Comparison of ENCODE assay signal across 26 cellular contexts in genomic region chr1:53066941-53067738, GRCh38. TPM values are rescaled to one million over a fixed set of nuclear protein-coding genes. Genes with fewer than 3 reads are reported as not detected.
DNase-seq lines count a peak whose midpoint lies in the region; ATAC-seq and TF ChIP-seq lines count a peak whose summit lies in the region.
"Had no signal": no experiment of that assay in that cellular context is flagged by ENCODE, and none has a peak within 500 bp of the region (broad histone marks: within the 10 kb centered on the region; RNA-seq: fewer than 3 reads in every experiment).

No MANE protein-coding gene starts in this region.

- H3K4me3 ChIP-seq in gastroesophageal sphincter = peak overlapping the region in 1 of 2 donors; percentile 1
- H3K4me3 ChIP-seq in neuronal stem cell (ENCODE audit: low read length in 2 of 2) = no peak overlapping the region
- no peak overlapping the region for H3K4me3 ChIP-seq in uterus
- H3K4me3 ChIP-seq: ascending aorta, GM12878, pancreas, thoracic aorta had no signal

- TF ChIP-seq CTCF in gastroesophageal sphincter (IDR thresholded peaks at IDR 0.05) (no peak), uterus (IDR thresholded peaks at IDR 0.05) (no peak)

- H3K4me3 Mint-ChIP-seq in activated T-helper 2 cell treated with anti-CD3 and anti-CD28 coated beads, Interferon-gamma antibody, Interleukin-2, Interleukin-4, amounts not matched to agents 10 μg/mL and 5 μg/mL and 100 μg/mL, durations not matched to agents 14 hours and 24 hours and 36 hours (ENCODE audit: low read depth) = no peak overlapping the region
- H3K4me3 Mint-ChIP-seq: activated CD4-positive, alpha-beta T cell treated with anti-CD3 and anti-CD28 coated beads, Interleukin-2, amount 10 ng/mL, durations not matched to agents 7 days and 5 days; activated naive CD4-positive, alpha-beta T cell treated with anti-CD3 and anti-CD28 coated beads, Interleukin-2, amount 50 U/mL, for 24 hours; CD4-positive, CD25-positive, alpha-beta regulatory T cell; central memory CD8-positive, alpha-beta T cell; IgD-negative memory B cell; stimulated activated memory B cell treated with anti-CD40 and anti-IgM and Interleukin-4, amounts not matched to agents 10 μg/mL and 1 μg/mL and 100 μg/mL, for 72 hours had no signal

- H3K27me3 Mint-ChIP-seq in activated T-helper 2 cell treated with anti-CD3 and anti-CD28 coated beads, Interferon-gamma antibody, Interleukin-2, Interleukin-4, amounts not matched to agents 10 μg/mL and 5 μg/mL and 100 μg/mL, durations not matched to agents 14 hours and 24 hours and 36 hours (ENCODE audit: low read depth) = peaks cover 17% of the 10 kb centered on the region

- H4K8ac ChIP-seq in neuronal stem cell (ENCODE audit: low read depth, low read length) = no peak overlapping the region

- H3K27ac Mint-ChIP-seq in activated T-helper 2 cell treated with anti-CD3 and anti-CD28 coated beads, Interferon-gamma antibody, Interleukin-2, Interleukin-4, amounts not matched to agents 10 μg/mL and 5 μg/mL and 100 μg/mL, durations not matched to agents 14 hours and 24 hours and 36 hours = no peak overlapping the region
- H3K27ac Mint-ChIP-seq: activated CD4-positive, alpha-beta T cell treated with anti-CD3 and anti-CD28 coated beads, Interleukin-2, amount 10 ng/mL, durations not matched to agents 7 days and 5 days; activated naive CD4-positive, alpha-beta T cell treated with anti-CD3 and anti-CD28 coated beads, Interleukin-2, amount 50 U/mL, for 24 hours; CD4-positive, CD25-positive, alpha-beta regulatory T cell; IgD-negative memory B cell; stimulated activated memory B cell treated with anti-CD40 and anti-IgM and Interleukin-4, amounts not matched to agents 10 μg/mL and 1 μg/mL and 100 μg/mL, for 72 hours had no signal

- 56 to 60% methylated on average over 1 of the region's 13 CpGs for WGBS in gastroesophageal sphincter (ENCODE audit: low coverage in 1 of 2), 2 donors
- WGBS in neuronal stem cell (ENCODE audit: extremely low coverage in 2 of 2, insufficient read length in 2 of 2, insufficient replicate concordance in 1 of 2), 2 donors = no CpG with 5 or more reads among the region's 13 CpGs

- DNase-seq in activated effector memory CD4-positive, alpha-beta T cell treated with anti-CD3 and anti-CD28 coated beads, Interleukin-2, amount 50 U/mL, for 16 hours = peak; percentile 57
- DNase-seq in activated effector memory CD4-positive, alpha-beta T cell treated with Interleukin-2 at 50 U/mL for 16 hours = no peak
- DNase-seq in neuronal stem cell (ENCODE audit: low spot score) (no peak), uterus (peak; percentile 20 to 25), NCI-H187 treated with DMSO at 0.1 percent for 48 hours (lab: John Stamatoyannopoulos, UW) (no peak), HuH-7 (ENCODE audit: low spot score) (no peak)
- DNase-seq in activated T-helper 2 cell treated with anti-CD3 and anti-CD28 coated beads, Interferon-gamma antibody, Interleukin-2, Interleukin-4, amounts not matched to agents 10 μg/mL and 5 μg/mL and 100 μg/mL, durations not matched to agents 14 hours and 24 hours and 36 hours (ENCODE audit: low spot score) = no peak
- DNase-seq: activated CD4-positive, alpha-beta T cell treated with anti-CD3 and anti-CD28 coated beads, Interleukin-2, amount 10 ng/mL, durations not matched to agents 7 days and 5 days; activated T-cell treated with anti-CD3 and anti-CD28 coated beads for 4 hours; CD4-positive, CD25-positive, alpha-beta regulatory T cell; DMS153; effector CD4-positive, alpha-beta T cell; NCI-H1436 treated with DMSO at 0.1 percent for 48 hours; NCI-H2171 treated with DMSO at 0.1 percent for 48 hours; NCI-H69 had no signal

- H3K27me3 ChIP-seq in gastroesophageal sphincter = peaks cover 24% of the 10 kb centered on the region
- H3K27me3 ChIP-seq in neuronal stem cell (ENCODE audit: control insufficient read depth in 3 of 3, insufficient read depth in 3 of 3, low read depth in 1 of 3, low read length in 3 of 3) = peaks cover 10 to 57% (median 29%) of the 10 kb centered on the region in 3 experiments
- H3K27me3 ChIP-seq in uterus = no peaks in the 10 kb centered on the region
- H3K27me3 ChIP-seq: ascending aorta, pancreas had no signal

- H3K9me3 ChIP-seq in gastroesophageal sphincter (no peaks in the 10 kb centered on the region), neuronal stem cell (replicated peaks in 1 of 2; ENCODE audit: control insufficient read depth in 2 of 2, insufficient read depth in 1 of 2, low read depth in 1 of 2, low read length in 2 of 2) (no peaks in the 10 kb centered on the region), uterus (no peaks in the 10 kb centered on the region)
- H3K9me3 ChIP-seq: ascending aorta, pancreas, thoracic aorta had no signal

- peak overlapping the region; percentile 40 for H2AK5ac ChIP-seq in neuronal stem cell (ENCODE audit: low read depth, low read length)

- TF ChIP-seq POLR2A in gastroesophageal sphincter (IDR thresholded peaks at IDR 0.05) = no peak
- no peak for TF ChIP-seq POLR2A in uterus (IDR thresholded peaks at IDR 0.05)

- H3K36me3 ChIP-seq in gastroesophageal sphincter (peaks cover 0 to 16% of the 10 kb centered on the region in 2 donors), neuronal stem cell (replicated peaks in 1 of 2; ENCODE audit: control insufficient read depth in 2 of 2, insufficient read depth in 2 of 2, low read length in 2 of 2) (no peaks in the 10 kb centered on the region), uterus (no peaks in the 10 kb centered on the region)
- H3K36me3 ChIP-seq: ascending aorta, pancreas, thoracic aorta had no signal

- H3K4me2 ChIP-seq in neuronal stem cell (ENCODE audit: insufficient read depth, low read length, poor library complexity, severe bottlenecking) = no peak overlapping the region

- H2AFZ ChIP-seq in neuronal stem cell (ENCODE audit: low read length) = no peak overlapping the region

- H4K91ac ChIP-seq in neuronal stem cell (ENCODE audit: low read depth, low read length, poor library complexity) = no peak overlapping the region

- H3K23ac ChIP-seq in neuronal stem cell (ENCODE audit: low read depth, low read length, poor library complexity) = no peak overlapping the region

- peaks cover 2% of the 10 kb centered on the region for H3K4me1 Mint-ChIP-seq in activated T-helper 2 cell treated with anti-CD3 and anti-CD28 coated beads, Interferon-gamma antibody, Interleukin-2, Interleukin-4, amounts not matched to agents 10 μg/mL and 5 μg/mL and 100 μg/mL, durations not matched to agents 14 hours and 24 hours and 36 hours (ENCODE audit: low read depth)
- H3K4me1 Mint-ChIP-seq: activated naive CD4-positive, alpha-beta T cell treated with anti-CD3 and anti-CD28 coated beads, Interleukin-2, amount 50 U/mL, for 24 hours; IgD-negative memory B cell had no signal

- no peaks in the 10 kb centered on the region for H3K36me3 Mint-ChIP-seq in activated T-helper 2 cell treated with anti-CD3 and anti-CD28 coated beads, Interferon-gamma antibody, Interleukin-2, Interleukin-4, amounts not matched to agents 10 μg/mL and 5 μg/mL and 100 μg/mL, durations not matched to agents 14 hours and 24 hours and 36 hours (ENCODE audit: low read depth)
- H3K36me3 Mint-ChIP-seq: IgD-negative memory B cell; stimulated activated memory B cell treated with anti-CD40 and anti-IgM and Interleukin-4, amounts not matched to agents 10 μg/mL and 1 μg/mL and 100 μg/mL, for 72 hours had no signal

- intact Hi-C loops in uterus (cut with DNase I; ENCODE audit: low total_unique reads) = loop anchor here (10.0 kb wide), 1 partner anchor 118 kb away; no protein-coding TSS in a partner anchor
- intact Hi-C loops in activated T-helper 2 cell treated with anti-CD3 and anti-CD28 coated beads, Interferon-gamma antibody, Interleukin-2, Interleukin-4, amounts not matched to agents 10 μg/mL and 5 μg/mL and 100 μg/mL, durations not matched to agents 14 hours and 24 hours and 36 hours (cut with micrococcal nuclease) = no loop called here

- H2BK120ac ChIP-seq in neuronal stem cell (ENCODE audit: low read depth, low read length) = no peak overlapping the region

- H3K18ac ChIP-seq in neuronal stem cell (ENCODE audit: low read length) = no peak overlapping the region

- no peaks in the 10 kb centered on the region for H3K79me1 ChIP-seq in neuronal stem cell (ENCODE audit: low read depth, low read length)

- peak; percentile 44 for ATAC-seq in gastroesophageal sphincter
- ATAC-seq: GM12878; pancreas; stimulated activated memory B cell treated with anti-CD40 and anti-IgM and Interleukin-4, amounts not matched to agents 10 μg/mL and 1 μg/mL and 100 μg/mL, for 72 hours had no signal

- H2BK5ac ChIP-seq in neuronal stem cell (ENCODE audit: low read length) = peak overlapping the region; percentile 75

- H3K9me3 Mint-ChIP-seq in activated T-helper 2 cell treated with anti-CD3 and anti-CD28 coated beads, Interferon-gamma antibody, Interleukin-2, Interleukin-4, amounts not matched to agents 10 μg/mL and 5 μg/mL and 100 μg/mL, durations not matched to agents 14 hours and 24 hours and 36 hours = no peaks in the 10 kb centered on the region
- H3K9me3 Mint-ChIP-seq: activated CD4-positive, alpha-beta T cell treated with anti-CD3 and anti-CD28 coated beads, Interleukin-2, amount 10 ng/mL, durations not matched to agents 7 days and 5 days; activated naive CD4-positive, alpha-beta T cell treated with anti-CD3 and anti-CD28 coated beads, Interleukin-2, amount 50 U/mL, for 24 hours; CD4-positive, CD25-positive, alpha-beta regulatory T cell; central memory CD8-positive, alpha-beta T cell; IgD-negative memory B cell; stimulated activated memory B cell treated with anti-CD40 and anti-IgM and Interleukin-4, amounts not matched to agents 10 μg/mL and 1 μg/mL and 100 μg/mL, for 72 hours had no signal

- TF ChIP-seq EP300 in gastroesophageal sphincter (IDR thresholded peaks at IDR 0.05) = no peak

- H3K27ac ChIP-seq in gastroesophageal sphincter = peak overlapping the region in 3 of 4 donors; percentile 2 to 58 (median 50)
- no peak overlapping the region for H3K27ac ChIP-seq in neuronal stem cell (replicated peaks; ENCODE audit: low read length)
- peak overlapping the region in 1 of 2 donors; percentile 58 for H3K27ac ChIP-seq in uterus
- H3K27ac ChIP-seq: ascending aorta, HL-60, pancreas, thoracic aorta had no signal

- no peak overlapping the region for H3K9ac ChIP-seq in neuronal stem cell (ENCODE audit: low read depth, low read length, poor library complexity)

- H3K4me1 ChIP-seq in gastroesophageal sphincter (peaks cover 0 to 24% (median 9%) of the 10 kb centered on the region in 3 donors), neuronal stem cell (ENCODE audit: control insufficient read depth in 2 of 2, insufficient read depth in 1 of 2, low read depth in 1 of 2, low read length in 2 of 2) (peaks cover 3 to 4% of the 10 kb centered on the region in 2 donors), uterus (peaks cover 0 to 2% of the 10 kb centered on the region in 2 donors)
- H3K4me1 ChIP-seq: pancreas had no signal

- H3K14ac ChIP-seq in neuronal stem cell (ENCODE audit: low read length) = no peak overlapping the region

- H2BK12ac ChIP-seq in neuronal stem cell (ENCODE audit: low read length) = no peak overlapping the region

- H2BK15ac ChIP-seq in neuronal stem cell (ENCODE audit: low read length) = peak overlapping the region; percentile 75

- H3K4ac ChIP-seq in neuronal stem cell (ENCODE audit: low read length) = no peak overlapping the region

RNA-seq across cellular contexts. Expression of gene PODN, which starts 5.1 kb away (rescaled TPM):
- total RNA-seq in gastroesophageal sphincter (100 to 1,000 TPM in 3 of 4 donors, 10 to 100 TPM in 1; 60.4 to 170 (median 125) TPM), uterus (100 to 1,000 TPM in 1 of 4 donors, 10 to 100 TPM in 3; 20.9 to 100 (median 71.8) TPM)
- polyA plus RNA-seq in neuronal stem cell (2013, experiment 1 of 2) = 0.20 TPM
- polyA plus RNA-seq in neuronal stem cell (2013, experiment 2 of 2) = 0.19 TPM
- not detected in 2 replicates for total RNA-seq in activated T-helper 2 cell treated with anti-CD3 and anti-CD28 coated beads, Interferon-gamma antibody, Interleukin-2, Interleukin-4, amounts not matched to agents 10 μg/mL and 5 μg/mL and 100 μg/mL, durations not matched to agents 14 hours and 24 hours and 36 hours
- total RNA-seq: activated CD4-positive, alpha-beta T cell treated with anti-CD3 and anti-CD28 coated beads, Interleukin-2, amount 10 ng/mL, durations not matched to agents 7 days and 5 days; CD4-positive, CD25-positive, alpha-beta regulatory T cell; MCF 10A had no signal
- polyA plus RNA-seq: CD4-positive, CD25-positive, alpha-beta regulatory T cell; GM12878; IgD-negative memory B cell had no signal

Comparison
In these comparisons a context has a peak if more than half of its experiments do, and no peak if none do; other contexts are left out.
1. DNase-seq: peak in activated effector memory CD4-positive, alpha-beta T cell treated with anti-CD3 and anti-CD28 coated beads, Interleukin-2, amount 50 U/mL, for 16 hours (single experiment) and uterus (2 of 2); none in activated effector memory CD4-positive, alpha-beta T cell treated with Interleukin-2 at 50 U/mL for 16 hours (single experiment), neuronal stem cell (single experiment), NCI-H187 treated with DMSO at 0.1 percent for 48 hours (single experiment), HuH-7 (single experiment) and activated T-helper 2 cell treated with anti-CD3 and anti-CD28 coated beads, Interferon-gamma antibody, Interleukin-2, Interleukin-4, amounts not matched to agents 10 μg/mL and 5 μg/mL and 100 μg/mL, durations not matched to agents 14 hours and 24 hours and 36 hours (single experiment).
2. RNA of gene PODN, which starts 5.1 kb away (total RNA-seq): 60.4 to 170 TPM in gastroesophageal sphincter and 20.9 to 100 TPM in uterus; not detected in activated T-helper 2 cell treated with anti-CD3 and anti-CD28 coated beads, Interferon-gamma antibody, Interleukin-2, Interleukin-4, amounts not matched to agents 10 μg/mL and 5 μg/mL and 100 μg/mL, durations not matched to agents 14 hours and 24 hours and 36 hours; every median in the first group is over 10 times any median in the second.